Comparison of ENCODE assay signal across 24 cellular contexts in genomic region chr6:35984701-35985100, GRCh38. TPM values are rescaled to one million over a fixed set of nuclear protein-coding genes. Genes with fewer than 3 reads are reported as not detected.
"Had no signal": no experiment of that assay in that cellular context is flagged by ENCODE, and none has a peak within 500 bp of the region (broad histone marks: within the 10 kb centered on the region; RNA-seq: fewer than 3 reads in every experiment).

No MANE protein-coding gene starts in this region.

- H3K4me3 ChIP-seq: left ventricle myocardium inferior, lower lobe of right lung, psoas muscle, skin epidermis, spleen, testis, tibial artery had no signal

- ATAC-seq: effector memory CD8-positive, alpha-beta T cell; left colon; lower lobe of right lung; natural killer cell; psoas muscle; right cardiac atrium; stimulated activated memory B cell treated with anti-CD40 and anti-IgM and Interleukin-4, amounts not matched to agents 10 μg/mL and 1 μg/mL and 100 μg/mL, for 72 hours; stimulated activated naive CD8-positive, alpha-beta T cell treated with anti-CD3 and anti-CD28 coated beads, Interleukin-15, Interleukin-2, amounts not matched to agents 100 U/mL and 50 U/mL, for 24 hours had no signal

- H3K4me3 Mint-ChIP-seq: effector memory CD8-positive, alpha-beta T cell; natural killer cell; neural crest cell; stimulated activated memory B cell treated with anti-CD40 and anti-IgM and Interleukin-4, amounts not matched to agents 10 μg/mL and 1 μg/mL and 100 μg/mL, for 72 hours; type B pancreatic cell had no signal

- H3K4me1 ChIP-seq: left ventricle myocardium inferior, lower lobe of right lung, psoas muscle, spleen, testis, tibial artery had no signal

- H3K9me3 ChIP-seq: left ventricle myocardium inferior, lower lobe of right lung, neutrophil, psoas muscle, spleen, testis, tibial artery had no signal

- DNase-seq: cerebellar nuclear complex; cortex of kidney; effector memory CD8-positive, alpha-beta T cell; head of caudate nucleus; kidney glomerular epithelial cell; left colon; left ventricle myocardium inferior; lower lobe of right lung; natural killer cell; psoas muscle; right cardiac atrium; spleen; stimulated activated CD4-positive, alpha-beta T cell treated with anti-CD3 and anti-CD28 coated beads, Interleukin-4, amount 100 ng/mL, for 4 hours; stimulated activated naive CD8-positive, alpha-beta T cell treated with anti-CD3 and anti-CD28 coated beads, Interleukin-15, Interleukin-2, amounts not matched to agents 100 U/mL and 50 U/mL, for 24 hours; substantia nigra; testis; tibial artery had no signal

- H3K4me1 Mint-ChIP-seq: natural killer cell; neural crest cell; stimulated activated memory B cell treated with anti-CD40 and anti-IgM and Interleukin-4, amounts not matched to agents 10 μg/mL and 1 μg/mL and 100 μg/mL, for 72 hours had no signal

- H3K9me3 Mint-ChIP-seq: effector memory CD8-positive, alpha-beta T cell; natural killer cell; neural crest cell; stimulated activated memory B cell treated with anti-CD40 and anti-IgM and Interleukin-4, amounts not matched to agents 10 μg/mL and 1 μg/mL and 100 μg/mL, for 72 hours; type B pancreatic cell had no signal

- H3K27me3 ChIP-seq: neutrophil, testis, tibial artery had no signal

- H3K36me3 Mint-ChIP-seq: natural killer cell; stimulated activated memory B cell treated with anti-CD40 and anti-IgM and Interleukin-4, amounts not matched to agents 10 μg/mL and 1 μg/mL and 100 μg/mL, for 72 hours; type B pancreatic cell had no signal

- H3K27me3 Mint-ChIP-seq: stimulated activated memory B cell treated with anti-CD40 and anti-IgM and Interleukin-4, amounts not matched to agents 10 μg/mL and 1 μg/mL and 100 μg/mL, for 72 hours had no signal

- H3K27ac Mint-ChIP-seq: effector memory CD8-positive, alpha-beta T cell; natural killer cell; stimulated activated memory B cell treated with anti-CD40 and anti-IgM and Interleukin-4, amounts not matched to agents 10 μg/mL and 1 μg/mL and 100 μg/mL, for 72 hours; type B pancreatic cell had no signal

- H3K27ac ChIP-seq: left ventricle myocardium inferior, lower lobe of right lung, neutrophil, psoas muscle, skin epidermis, spleen, testis, tibial artery had no signal

- H3K36me3 ChIP-seq: left ventricle myocardium inferior, lower lobe of right lung, spleen, tibial artery had no signal

RNA-seq across cellular contexts. Expression of gene SLC26A8, which starts 39.7 kb away (rescaled TPM):
- total RNA-seq: dermis microvascular lymphatic vessel endothelial cell, fibroblast of villous mesenchyme, left ventricle myocardium inferior had no signal
- polyA plus RNA-seq: right cardiac atrium had no signal
